11 cellular contexts compared by ENCODE assay signal in genomic region chr4:154417358-154417673, GRCh38.
A peak's percentile ranks its signal among the peaks of the same experiment; 100 is the strongest.
DNase-seq lines count a peak whose midpoint lies in the region; ATAC-seq and TF ChIP-seq lines count a peak whose summit lies in the region.
"Had no signal": no experiment of that assay in that cellular context is flagged by ENCODE, and none has a peak within 500 bp of the region (broad histone marks: within the 10 kb centered on the region; RNA-seq: fewer than 3 reads in every experiment).

No MANE protein-coding gene starts in this region.

- no peak overlapping the region for H3K27ac Mint-ChIP-seq in CD4-positive, alpha-beta T cell
- H3K27ac Mint-ChIP-seq in neural crest cell (ENCODE audit: unreplicated experiment), result no peak overlapping the region

- TF ChIP-seq CTCF in CD4-positive, alpha-beta T cell (IDR thresholded peaks at IDR 0.05), result no peak
- TF ChIP-seq CTCF in dorsolateral prefrontal cortex (IDR thresholded peaks at IDR 0.05 in 54 of 56, conservative IDR thresholded peaks at IDR 0.05 in 2 of 56; ENCODE audit: low read depth in 1 of 56, partially characterized antibody in 56 of 56) (no peak), neural crest cell (conservative IDR thresholded peaks at IDR 0.05) (no peak), GM10248 (IDR thresholded peaks at IDR 0.05; ENCODE audit: control extremely low read depth, extremely low read depth, low read depth, missing control alignments) (no peak)

- peaks cover 36% of the 10 kb centered on the region for H3K27me3 ChIP-seq in CD4-positive, alpha-beta T cell (ENCODE audit: control insufficient read depth, insufficient read depth, low read length)
- H3K27me3 ChIP-seq in dorsolateral prefrontal cortex, result no peaks in the 10 kb centered on the region

- in situ Hi-C loops in KBM-7 (cut with MboI; ENCODE audit: low pct_unique_long_range_greater_than_20kb, low sequenced_read_pairs), result no loop called here

- intact Hi-C loops in CD4-positive, alpha-beta T cell (cut with DNase I, micrococcal nuclease), result no loop called here
- intact Hi-C loops in dorsolateral prefrontal cortex (cut with DNase I), result loop anchor here in 1 of 2 donors (5.0 kb wide), 1 partner anchor 85 kb away; no protein-coding TSS in a partner anchor

- no peaks in the 10 kb centered on the region for H3K9me3 ChIP-seq in CD4-positive, alpha-beta T cell (ENCODE audit: control insufficient read depth, low read length)

- no peaks in the 10 kb centered on the region for H3K9me3 Mint-ChIP-seq in CD4-positive, alpha-beta T cell
- H3K9me3 Mint-ChIP-seq in neural crest cell, result no peaks in the 10 kb centered on the region

- peaks cover 23% of the 10 kb centered on the region for H3K4me1 Mint-ChIP-seq in CD4-positive, alpha-beta T cell (ENCODE audit: low read depth)
- peaks cover 18% of the 10 kb centered on the region for H3K4me1 Mint-ChIP-seq in neural crest cell

- peak overlapping the region; percentile 5 for H3K4me3 Mint-ChIP-seq in CD4-positive, alpha-beta T cell
- H3K4me3 Mint-ChIP-seq in neural crest cell, result peak overlapping the region; percentile 92

- DNase-seq in CD4-positive, alpha-beta T cell, result no peak
- DNase-seq in dorsolateral prefrontal cortex (no peak), neural crest cell (ENCODE audit: low read depth, low spot score) (no peak), KBM-7 (no peak), SKM-1 treated with dmso at 0.1 percent for 144 hours (lab: John Stamatoyannopoulos, UW; ENCODE audit: unreplicated experiment) (no peak), GM10248 (ENCODE audit: extremely low spot score) (no peak)
- no peak for DNase-seq in stimulated activated naive CD4-positive, alpha-beta T cell treated with Interleukin-2 at 50 U/mL for 16 hours (lab: John Stamatoyannopoulos, UW)
- DNase-seq: activated CD4-positive, alpha-beta T cell treated with anti-CD3 and anti-CD28 coated beads for 4 hours; COR-L47; NCI-H345 had no signal

- H3K27me3 Mint-ChIP-seq in CD4-positive, alpha-beta T cell, result peaks cover 76% of the 10 kb centered on the region
- H3K27me3 Mint-ChIP-seq in neural crest cell (ENCODE audit: low read depth), result peaks cover 4% of the 10 kb centered on the region

- peak overlapping the region in 37 of 59 donors; percentile 3 to 77 (median 61) for H3K4me3 ChIP-seq in dorsolateral prefrontal cortex

- no peaks in the 10 kb centered on the region for H3K36me3 Mint-ChIP-seq in CD4-positive, alpha-beta T cell (ENCODE audit: low read depth)
- H3K36me3 Mint-ChIP-seq in neural crest cell (ENCODE audit: low read depth), result no peaks in the 10 kb centered on the region

- POLR2A ChIA-PET in CD4-positive, alpha-beta T cell (lab: Charles Lee), result no interaction called here
- POLR2A ChIA-PET in GM10248 (lab: Yijun Ruan, JAX), result no interaction called here

- ATAC-seq in CD4-positive, alpha-beta T cell (ENCODE audit: poor library complexity), result no peak
- ATAC-seq in HG03354 (IDR thresholded peaks at IDR 0.05; ENCODE audit: poor library complexity, severe bottlenecking, unreplicated experiment), result peak; percentile 6

- CTCF ChIA-PET in CD4-positive, alpha-beta T cell (lab: Charles Lee), result interaction anchor here (1.4 kb wide), 1 partner anchor 18 kb away, joined by 3 read pairs; no protein-coding TSS in a partner anchor
- CTCF ChIA-PET in GM10248 (lab: Yijun Ruan, JAX), result interaction anchor here (1.1 to 1.3 kb wide), 2 partner anchors 8 to 24 kb away, joined by 3 to 6 read pairs; no protein-coding TSS in a partner anchor

- H3K27ac ChIP-seq in CD4-positive, alpha-beta T cell (ENCODE audit: low read depth, low read length), result no peak overlapping the region
- peak overlapping the region in 4 of 59 donors; percentile 35 to 62 (median 46) for H3K27ac ChIP-seq in dorsolateral prefrontal cortex
